Comparison of ENCODE assay signal across 1 cellular context in the genomic region with DNA sequence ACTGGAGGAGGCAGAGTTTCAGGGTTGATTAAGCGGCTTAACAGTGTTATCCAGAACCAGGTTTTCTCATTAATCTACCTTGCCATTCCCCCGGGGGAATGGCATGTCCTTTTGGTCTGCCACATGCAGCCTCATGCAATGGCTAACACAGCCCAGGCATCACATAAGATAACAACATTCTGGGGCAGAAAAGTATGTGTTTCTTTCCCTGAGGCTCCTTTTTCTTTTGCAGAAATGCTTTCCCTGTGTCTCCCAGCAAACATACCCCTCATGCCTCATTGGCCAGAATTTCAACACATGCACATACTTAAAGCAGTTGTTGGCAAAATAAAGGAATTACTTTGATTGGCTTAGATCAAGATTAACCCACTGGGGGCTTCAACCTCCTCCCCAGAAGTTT.
TF ChIP-seq lines count a peak whose summit lies in the region.

No MANE protein-coding gene starts in this region.

TF ChIP-seq in H1, 55 proteins besides CTCF, POLR2A, EP300 and RAD21:
- TF ChIP-seq SP2 (IDR thresholded peaks at IDR 0.05; ENCODE audit: low read length): no peak
- TF ChIP-seq HDAC6 (IDR thresholded peaks at IDR 0.05; ENCODE audit: low read depth, low read length): no peak
- no peak for TF ChIP-seq GTF2F1 (IDR thresholded peaks at IDR 0.05; ENCODE audit: borderline replicate concordance, low read depth, low read length)
- TF ChIP-seq SP1 (IDR thresholded peaks at IDR 0.05; ENCODE audit: low read depth, low read length): no peak
- no peak for TF ChIP-seq SIN3A (conservative IDR thresholded peaks at IDR 0.05 in 1 of 2, IDR thresholded peaks at IDR 0.05 in 1 of 2; ENCODE audit: low read depth in 1 of 2, low read length in 2 of 2)
- no peak for TF ChIP-seq NRF1 (IDR thresholded peaks at IDR 0.05; ENCODE audit: low read depth, low read length)
- TF ChIP-seq PHF8 (conservative IDR thresholded peaks at IDR 0.05; ENCODE audit: low read depth, low read length): no peak
TF ChIP-seq in H1: peak in this region for 0.
